In genomic region chr17:62001105-62001504, GRCh38 we compare ENCODE assay signal across 35 cellular contexts.
"Had no signal": no experiment of that assay in that cellular context is flagged by ENCODE, and none has a peak within 500 bp of the region (broad histone marks: within the 10 kb centered on the region; RNA-seq: fewer than 3 reads in every experiment).

No MANE protein-coding gene starts in this region.

- H3K4me1 ChIP-seq: breast epithelium had no signal

- H3K27ac ChIP-seq: ascending aorta, breast epithelium, cardiac muscle cell, coronary artery, dorsolateral prefrontal cortex, heart left ventricle, WERI-Rb-1 had no signal

- H3K27me3 Mint-ChIP-seq: activated CD4-positive, alpha-beta memory T cell treated with anti-CD3 and anti-CD28 coated beads for 36 hours; activated CD4-positive, alpha-beta T cell treated with anti-CD3 and anti-CD28 coated beads for 36 hours; activated CD4-positive, alpha-beta T cell treated with anti-CD3 and anti-CD28 coated beads, Interleukin-2, amount 10 ng/mL, durations not matched to agents 24 days and 14 days; activated CD8-positive, alpha-beta memory T cell treated with anti-CD3 and anti-CD28 coated beads, Interleukin-2, amount 10 ng/mL, durations not matched to agents 7 days and 5 days; activated naive CD8-positive, alpha-beta T cell treated with anti-CD3 and anti-CD28 coated beads for 36 hours; activated T-helper 17 cell treated with anti-CD3 and anti-CD28 coated beads, Interleukin-2, amount 50 U/mL, for 72 hours; brain; dendritic cell treated with granulocyte-macrophage colony-stimulating factor and Interleukin-4, amounts not matched to agents 40 ng/mL and 50 ng/mL, for 4 days; T-helper 17 cell had no signal

- H3K27me3 ChIP-seq: ascending aorta, breast epithelium, cardiac muscle cell, dorsolateral prefrontal cortex, heart left ventricle had no signal

- H3K36me3 ChIP-seq: breast epithelium had no signal

- ATAC-seq: activated CD4-positive, alpha-beta T cell treated with anti-CD3 and anti-CD28 coated beads for 36 hours; activated CD8-positive, alpha-beta memory T cell treated with anti-CD3 and anti-CD28 coated beads, Interleukin-2, amount 10 ng/mL, durations not matched to agents 7 days and 5 days; activated CD8-positive, alpha-beta T cell treated with anti-CD3 and anti-CD28 coated beads, Interleukin-2, amount 10 ng/mL, durations not matched to agents 7 days and 5 days; activated T-helper 17 cell treated with anti-CD3 and anti-CD28 coated beads, Interleukin-2, amount 50 U/mL, for 72 hours; esophagus mucosa; heart left ventricle; T-helper 17 cell had no signal

- H3K9me3 ChIP-seq: ascending aorta, breast epithelium, heart left ventricle had no signal

- H3K27ac Mint-ChIP-seq: activated CD4-positive, alpha-beta memory T cell treated with anti-CD3 and anti-CD28 coated beads for 36 hours; activated CD4-positive, alpha-beta T cell treated with anti-CD3 and anti-CD28 coated beads for 36 hours; activated CD4-positive, alpha-beta T cell treated with anti-CD3 and anti-CD28 coated beads, Interleukin-2, amount 10 ng/mL, durations not matched to agents 24 days and 14 days; activated CD8-positive, alpha-beta memory T cell treated with anti-CD3 and anti-CD28 coated beads, Interleukin-2, amount 10 ng/mL, durations not matched to agents 7 days and 5 days; activated CD8-positive, alpha-beta T cell treated with anti-CD3 and anti-CD28 coated beads, Interleukin-2, amount 10 ng/mL, durations not matched to agents 7 days and 5 days; activated naive CD8-positive, alpha-beta T cell treated with anti-CD3 and anti-CD28 coated beads for 36 hours; dendritic cell treated with granulocyte-macrophage colony-stimulating factor and Interleukin-4, amounts not matched to agents 40 ng/mL and 50 ng/mL, for 4 days; endodermal cell; T-helper 2 cell treated with Interferon-gamma antibody and Interleukin-4, amounts not matched to agents 5 μg/mL and 100 μg/mL, for 36 hours had no signal

- FAIRE-seq: frontal cortex had no signal

- H3K4me3 Mint-ChIP-seq: activated CD4-positive, alpha-beta memory T cell treated with anti-CD3 and anti-CD28 coated beads for 36 hours; activated CD4-positive, alpha-beta T cell treated with anti-CD3 and anti-CD28 coated beads for 36 hours; activated CD4-positive, alpha-beta T cell treated with anti-CD3 and anti-CD28 coated beads, Interleukin-2, amount 10 ng/mL, durations not matched to agents 24 days and 14 days; activated CD8-positive, alpha-beta memory T cell treated with anti-CD3 and anti-CD28 coated beads, Interleukin-2, amount 10 ng/mL, durations not matched to agents 7 days and 5 days; activated CD8-positive, alpha-beta T cell treated with anti-CD3 and anti-CD28 coated beads, Interleukin-2, amount 10 ng/mL, durations not matched to agents 7 days and 5 days; activated naive CD8-positive, alpha-beta T cell treated with anti-CD3 and anti-CD28 coated beads for 36 hours; activated T-helper 17 cell treated with anti-CD3 and anti-CD28 coated beads, Interleukin-2, amount 50 U/mL, for 72 hours; brain; dendritic cell treated with granulocyte-macrophage colony-stimulating factor and Interleukin-4, amounts not matched to agents 40 ng/mL and 50 ng/mL, for 4 days; endodermal cell; T-helper 17 cell; T-helper 2 cell treated with Interferon-gamma antibody and Interleukin-4, amounts not matched to agents 5 μg/mL and 100 μg/mL, for 36 hours had no signal

- H3K9me3 Mint-ChIP-seq: activated CD4-positive, alpha-beta memory T cell treated with anti-CD3 and anti-CD28 coated beads for 36 hours; activated naive CD8-positive, alpha-beta T cell treated with anti-CD3 and anti-CD28 coated beads for 36 hours; activated T-helper 17 cell treated with anti-CD3 and anti-CD28 coated beads, Interleukin-2, amount 50 U/mL, for 72 hours; brain; dendritic cell treated with granulocyte-macrophage colony-stimulating factor and Interleukin-4, amounts not matched to agents 40 ng/mL and 50 ng/mL, for 4 days; endodermal cell; T-helper 2 cell treated with Interferon-gamma antibody and Interleukin-4, amounts not matched to agents 5 μg/mL and 100 μg/mL, for 36 hours had no signal

- DNase-seq: activated CD4-positive, alpha-beta memory T cell treated with anti-CD3 and anti-CD28 coated beads for 36 hours; activated CD4-positive, alpha-beta T cell treated with anti-CD3 and anti-CD28 coated beads for 36 hours; activated CD4-positive, alpha-beta T cell treated with anti-CD3 and anti-CD28 coated beads, Interleukin-2, amount 10 ng/mL, durations not matched to agents 24 days and 14 days; activated CD4-positive, CD25-positive, alpha-beta regulatory T cell; activated CD4-positive, CD25-positive, alpha-beta regulatory T cell treated with anti-CD3 and anti-CD28 coated beads, Interleukin-2, amount 50 U/mL, for 72 hours; activated CD8-positive, alpha-beta memory T cell treated with anti-CD3 and anti-CD28 coated beads, Interleukin-2, amount 10 ng/mL, durations not matched to agents 7 days and 5 days; activated CD8-positive, alpha-beta memory T cell treated with anti-CD3 and anti-CD28 coated beads, Interleukin-2, amount 50 U/mL, for 4 hours; activated CD8-positive, alpha-beta T cell treated with anti-CD3 and anti-CD28 coated beads, Interleukin-2, amount 10 ng/mL, durations not matched to agents 7 days and 5 days; activated effector memory CD4-positive, alpha-beta T cell treated with Interleukin-2 at 50 U/mL for 16 hours; activated gamma-delta T cell treated with Interleukin-2 at 50 U/mL for 16 hours; activated naive CD4-positive, alpha-beta T cell treated with anti-CD3 and anti-CD28 coated beads, Interleukin-2, amount 50 U/mL, for 16 hours; activated naive CD4-positive, alpha-beta T cell treated with Interleukin-2 at 50 U/mL for 16 hours; activated naive CD8-positive, alpha-beta T cell treated with anti-CD3 and anti-CD28 coated beads for 36 hours; activated T-cell treated with anti-CD3 and anti-CD28 coated beads, Interleukin-2, amount 50 U/mL, for 1 hour; central memory CD4-positive, alpha-beta T cell; dorsolateral prefrontal cortex; effector memory CD4-positive, alpha-beta T cell; endodermal cell; foreskin fibroblast; glutamatergic neuron; heart left ventricle; T-helper 1 cell; T-helper 17 cell; T1000; WERI-Rb-1 had no signal

- H3K4me3 ChIP-seq: ascending aorta, breast epithelium, cardiac muscle cell, coronary artery, dorsolateral prefrontal cortex, heart left ventricle had no signal
